ENCODE assay signal across 10 cellular contexts in genomic region chr10:133325392-133325760, GRCh38. TPM values are rescaled to one million over a fixed set of nuclear protein-coding genes. Genes with fewer than 3 reads are reported as not detected.
DNase-seq lines count a peak whose midpoint lies in the region; ATAC-seq and TF ChIP-seq lines count a peak whose summit lies in the region.
"Had no signal": no experiment of that assay in that cellular context is flagged by ENCODE, and none has a peak within 500 bp of the region (broad histone marks: within the 10 kb centered on the region; RNA-seq: fewer than 3 reads in every experiment).

No MANE protein-coding gene starts in this region.

- CTCF ChIA-PET in T-cell (lab: Charles Lee), result no interaction called here

- peak overlapping the region; percentile 70 to 81 (median 78) for H3K4me3 Mint-ChIP-seq in T-cell

- H3K27ac Mint-ChIP-seq in T-cell, result no peak overlapping the region

- POLR2A ChIA-PET in T-cell (lab: Charles Lee), result no interaction called here

- TF ChIP-seq CTCF in GM20000 (IDR thresholded peaks at IDR 0.05; ENCODE audit: extremely low read depth, missing control alignments) (no peak), fibroblast of the aortic adventitia (IDR thresholded peaks at IDR 0.05; ENCODE audit: insufficient read depth, low read length) (no peak), retinal pigment epithelial cell (conservative IDR thresholded peaks at IDR 0.05; ENCODE audit: low read depth, low read length) (no peak)

- DNase-seq in GM20000 (ENCODE audit: low spot score) (peak; percentile 24), T-cell (peak in 4 of 34 experiments; percentile 30 to 39 (median 32)), fibroblast of the aortic adventitia (ENCODE audit: low read depth) (no peak), retinal pigment epithelial cell (ENCODE audit: low read depth) (no peak), NCI-H2029 treated with DMSO at 0.1 percent for 48 hours (lab: John Stamatoyannopoulos, UW) (no peak), SKM-1 treated with dmso at 0.1 percent for 144 hours (lab: John Stamatoyannopoulos, UW; ENCODE audit: unreplicated experiment) (no peak), NCI-H82 treated with DMSO at 0.1 percent for 48 hours (lab: John Stamatoyannopoulos, UW; ENCODE audit: unreplicated experiment) (no peak)
- DNase-seq: NCI-H774 had no signal

- no peaks in the 10 kb centered on the region for H3K9me3 Mint-ChIP-seq in T-cell

- no peaks in the 10 kb centered on the region for H3K36me3 Mint-ChIP-seq in T-cell

- H3K4me3 ChIP-seq in fibroblast of the aortic adventitia (ENCODE audit: low read depth, low read length) (peak overlapping the region; percentile 35), retinal pigment epithelial cell (ENCODE audit: low read length) (peak overlapping the region; percentile 36)

- H3K27me3 Mint-ChIP-seq in T-cell, result peaks cover 10 to 43% of the 10 kb centered on the region in 2 donors

- H3K4me1 Mint-ChIP-seq in T-cell, result peaks cover 10 to 16% (median 15%) of the 10 kb centered on the region in 3 donors

- ATAC-seq in T-cell (replicated peaks in 1 of 4) (peak in 1 of 4 experiments; percentile 16), GM21526 (IDR thresholded peaks at IDR 0.05; ENCODE audit: low FRiP score, unreplicated experiment) (no peak)

RNA-seq across cellular contexts. Expression of gene CALY, which starts 11.3 kb away (rescaled TPM):
- total RNA-seq in T-cell, result 1 to 10 TPM in 4 of 5 donors, under 1 TPM in 1; 0.68 to 5.1 (median 3.6) TPM
- not detected in 2 replicates for total RNA-seq in fibroblast of the aortic adventitia (ENCODE audit: low replicate concordance)
- total RNA-seq: skeletal muscle tissue had no signal

RNA-seq across cellular contexts. Expression of gene ZNF511, which starts 16.7 kb away (rescaled TPM):
- total RNA-seq in T-cell (10 to 100 TPM; 35.2 to 44.7 (median 36.8) TPM), fibroblast of the aortic adventitia (ENCODE audit: low replicate concordance) (1.7 and 22.1 TPM in 2 replicates)

RNA-seq across cellular contexts. Expression of gene TUBGCP2, which starts 16.7 kb away (rescaled TPM):
- total RNA-seq in T-cell (10 to 100 TPM; 64.5 to 80.8 (median 72.7) TPM), fibroblast of the aortic adventitia (ENCODE audit: low replicate concordance) (33.0 and 72.8 TPM in 2 replicates)

RNA-seq across cellular contexts. Expression of gene PRAP1, which starts 21.8 kb away (rescaled TPM):
- not detected for total RNA-seq in T-cell
- not detected in 2 replicates for total RNA-seq in fibroblast of the aortic adventitia (ENCODE audit: low replicate concordance)
- total RNA-seq: skeletal muscle tissue had no signal

RNA-seq across cellular contexts. Expression of gene FUOM, which starts 32.4 kb away (rescaled TPM):
- total RNA-seq in T-cell (10 to 100 TPM in 4 of 5 donors, 1 to 10 TPM in 1; 9.4 to 30.3 (median 26.9) TPM), fibroblast of the aortic adventitia (ENCODE audit: low replicate concordance) (4.0 and 16.9 TPM in 2 replicates)
